ENCODE assay signal across 8 cellular contexts in genomic region chr5:96595300-96596090, GRCh38.
A peak's percentile ranks its signal among the peaks of the same experiment; 100 is the strongest.
DNase-seq lines count a peak whose midpoint lies in the region; ATAC-seq, FAIRE-seq and TF ChIP-seq lines count a peak whose summit lies in the region.

No MANE protein-coding gene starts in this region.

- no peak overlapping the region for H3K9ac ChIP-seq in PC-3 (ENCODE audit: low read length)

- H4K20me1 ChIP-seq in PC-3 (ENCODE audit: low read length) = no peaks in the 10 kb centered on the region

- H3K79me2 ChIP-seq in PC-3 (ENCODE audit: low read length) = no peaks in the 10 kb centered on the region

- no peaks in the 10 kb centered on the region for H3K9me3 ChIP-seq in BE2C
- no peaks in the 10 kb centered on the region for H3K9me3 ChIP-seq in PC-3 (ENCODE audit: low read length)

- H3F3A ChIP-seq in PC-3 (ENCODE audit: low read length, unreplicated experiment) = no peaks in the 10 kb centered on the region

- H3K36me3 ChIP-seq in BE2C = no peaks in the 10 kb centered on the region
- H3K36me3 ChIP-seq in PC-3 (ENCODE audit: low read depth, low read length) = no peaks in the 10 kb centered on the region

- H3K27ac ChIP-seq in PC-3 (ENCODE audit: low read length) = no peak overlapping the region

- H3K9me2 ChIP-seq in PC-3 (replicated peaks; ENCODE audit: low read length) = no peaks in the 10 kb centered on the region

- intact Hi-C loops in PC-3 (cut with micrococcal nuclease) = no loop called here

- DNase-seq in BE2C = peak; percentile 32
- DNase-seq in GM18507 (ENCODE audit: extremely low spot score, insufficient read length, low read depth) = no peak
- peak; percentile 46 for DNase-seq in PC-3
- peak; percentile 8 for DNase-seq in fibroblast of the aortic adventitia (ENCODE audit: low read depth)
- DNase-seq in putamen (ENCODE audit: low spot score) = no peak
- DNase-seq in HPDE6-E6E7 (ENCODE audit: extremely low spot score) = no peak
- no peak for DNase-seq in NCI-H2227 (lab: John Stamatoyannopoulos, UW; ENCODE audit: unreplicated experiment)

- H3K4me1 ChIP-seq in BE2C (no peaks in the 10 kb centered on the region), PC-3 (ENCODE audit: insufficient read depth, low read length) (peaks cover 9% of the 10 kb centered on the region)

- peak; percentile 48 for FAIRE-seq in GM18507 (lab: Jason Lieb, UNC)

- H3K27me3 ChIP-seq in BE2C (no peaks in the 10 kb centered on the region), PC-3 (ENCODE audit: low read length) (no peaks in the 10 kb centered on the region)

- no peak overlapping the region for H3K4me2 ChIP-seq in PC-3 (ENCODE audit: low read length)

- H2AFZ ChIP-seq in PC-3 (ENCODE audit: low read length) = no peak overlapping the region

- no peak for ATAC-seq in PC-3
- no peak for ATAC-seq in HG02970 (IDR thresholded peaks at IDR 0.05; ENCODE audit: low FRiP score, unreplicated experiment)

- POLR2A ChIA-PET in PC-3 (lab: Charles Lee; ENCODE audit: unreplicated experiment) = no interaction called here

- CTCF ChIA-PET in PC-3 (lab: Charles Lee) = interaction anchor here (0.7 kb wide), 1 partner anchor 251 kb away, joined by 3 read pairs; no protein-coding TSS in a partner anchor

- H3K4me3 ChIP-seq in BE2C (ENCODE audit: low read depth, low read length) = no peak overlapping the region
- H3K4me3 ChIP-seq in PC-3 (ENCODE audit: low read length) = no peak overlapping the region
- H3K4me3 ChIP-seq in fibroblast of the aortic adventitia (ENCODE audit: low read depth, low read length) = no peak overlapping the region

- peak; percentile 60 for TF ChIP-seq CTCF in BE2C (IDR thresholded peaks at IDR 0.05; ENCODE audit: low read depth, low read length)
- TF ChIP-seq CTCF in PC-3 (conservative IDR thresholded peaks at IDR 0.05; ENCODE audit: low read depth, low read length) = peak; percentile 64
- TF ChIP-seq CTCF in fibroblast of the aortic adventitia (IDR thresholded peaks at IDR 0.05; ENCODE audit: insufficient read depth, low read length) = peak; percentile 42

- BruUV-seq in PC-3 (replicated peaks; lab: Mats Ljungman, UMichigan) = no TSS peak

Comparison
In these comparisons a context has a peak if more than half of its experiments do, and no peak if none do; other contexts are left out.
1. DNase-seq: peak in BE2C (single experiment), PC-3 (single experiment) and fibroblast of the aortic adventitia (single experiment); none in GM18507 (single experiment), putamen (single experiment), HPDE6-E6E7 (single experiment) and NCI-H2227 (single experiment).
2. Peak in every context shown above with its lines, with median percentiles within 50 percentile points of each other: CTCF ChIP-seq.